1 cellular context compared by ENCODE assay signal in genomic region chr3:196287405-196288140, GRCh38.
TF ChIP-seq lines count a peak whose summit lies in the region.

TSS of gene PCYT1A (minus strand) at chr3:196287726. CDS start at chr3:196270531, 17,195 bp downstream.

TF ChIP-seq in K562, 482 proteins besides CTCF, POLR2A, EP300 and RAD21 (continued from another document and continues in another):
- TF ChIP-seq U2AF2 (optimal IDR thresholded peaks at IDR 0.05; ENCODE audit: low read depth, low read length): no peak
- peak; percentile 88; the same call in 1 of the 2 replicates for TF ChIP-seq HDGF (IDR thresholded peaks at IDR 0.05)
- TF ChIP-seq ARID1B (IDR thresholded peaks at IDR 0.05): peak; percentile 60
- TF ChIP-seq GTF2E2 (tag; IDR thresholded peaks at IDR 0.05): peak; percentile 72; the same call in 1 of the 2 replicates
- TF ChIP-seq RB1 (IDR thresholded peaks at IDR 0.05; ENCODE audit: low read depth): peak; percentile 76
- TF ChIP-seq NFYB (IDR thresholded peaks at IDR 0.05; ENCODE audit: extremely low read depth, insufficient read length): peak; percentile 12
- TF ChIP-seq ZBTB40 (IDR thresholded peaks at IDR 0.05): peak; percentile 99
- no peak for TF ChIP-seq ZBTB40 (CRISPR knock-in tag; IDR thresholded peaks at IDR 0.05)
- peak; percentile 90; the same call in 1 of the 2 replicates for TF ChIP-seq ATF6 (CRISPR knock-in tag; IDR thresholded peaks at IDR 0.05)
- no peak for TF ChIP-seq MEF2A (IDR thresholded peaks at IDR 0.05; ENCODE audit: control insufficient read depth, low read depth, low read length)
- peak; percentile 65 for TF ChIP-seq ZBTB12 (CRISPR knock-in tag; IDR thresholded peaks at IDR 0.05)
- TF ChIP-seq MCM3 (IDR thresholded peaks at IDR 0.05): no peak
- peak; percentile 89 for TF ChIP-seq ZNF316 (IDR thresholded peaks at IDR 0.05)
- TF ChIP-seq TEAD2 (tag; IDR thresholded peaks at IDR 0.05): no peak
- no peak for TF ChIP-seq ZNF830 (CRISPR knock-in tag; IDR thresholded peaks at IDR 0.05)
- no peak for TF ChIP-seq ZNF778 (CRISPR knock-in tag; IDR thresholded peaks at IDR 0.05)
- TF ChIP-seq CHD4 (IDR thresholded peaks at IDR 0.05; ENCODE audit: insufficient read depth, insufficient replicate concordance, low read depth, low read length, poor library complexity, severe bottlenecking): no peak
- peak in 1 of 2 experiments; percentile 96; a peak in 2 of 4 replicates for TF ChIP-seq TEAD1 (CRISPR knock-in tag; IDR thresholded peaks at IDR 0.05)
- TF ChIP-seq TRIM24 (IDR thresholded peaks at IDR 0.05): peak in 1 of 2 experiments; percentile 98; a peak in 2 of 4 replicates
- TF ChIP-seq MTA3 (IDR thresholded peaks at IDR 0.05; ENCODE audit: borderline replicate concordance): peak; percentile 90
- TF ChIP-seq NRF1 (conservative IDR thresholded peaks at IDR 0.05 in 1 of 2, IDR thresholded peaks at IDR 0.05 in 1 of 2): peak; percentile 30 to 55
- no peak for TF ChIP-seq ZNF140 (CRISPR knock-in tag; IDR thresholded peaks at IDR 0.05)
- no peak for TF ChIP-seq PCBP2 (IDR thresholded peaks at IDR 0.05; ENCODE audit: low read depth, low read length, poor library complexity, severe bottlenecking)
- TF ChIP-seq ZBTB33 (CRISPR knock-in tag; IDR thresholded peaks at IDR 0.05): peak; percentile 51; the same call in 1 of the 2 replicates
- TF ChIP-seq KLF16 (IDR thresholded peaks at IDR 0.05): no peak
- 0 out of 2 replicates have a peak, but pooled peaks have one; percentile 50 for TF ChIP-seq RREB1 (CRISPR knock-in tag; IDR thresholded peaks at IDR 0.05)
- TF ChIP-seq HDAC2 (IDR thresholded peaks at IDR 0.05): peak; percentile 89
- 0 out of 4 replicates have a peak, but pooled peaks of 1 of the 2 experiments have one; percentile 77 for TF ChIP-seq KDM4B (IDR thresholded peaks at IDR 0.05; ENCODE audit: borderline replicate concordance in 2 of 2, low read depth in 1 of 2)
- TF ChIP-seq L3MBTL2 (IDR thresholded peaks at IDR 0.05): peak; percentile 68
- TF ChIP-seq MNT (conservative IDR thresholded peaks at IDR 0.05): peak; percentile 65 to 88
- TF ChIP-seq GTF2A2 (tag; IDR thresholded peaks at IDR 0.05): 0 out of 2 replicates have a peak, but pooled peaks have one; percentile 57
- 0 out of 2 replicates have a peak, but pooled peaks have one; percentile 33 for TF ChIP-seq FOXK1 (CRISPR knock-in tag; IDR thresholded peaks at IDR 0.05; ENCODE audit: borderline replicate concordance)
- peak; percentile 72 for TF ChIP-seq ZNF740 (CRISPR knock-in tag; IDR thresholded peaks at IDR 0.05)
- TF ChIP-seq ZNF740 (tag; IDR thresholded peaks at IDR 0.05): no peak; a peak in 1 of 4 replicates
- TF ChIP-seq MCM7 (IDR thresholded peaks at IDR 0.05): peak in 1 of 2 experiments; percentile 48; a peak in 1 of 4 replicates
- TF ChIP-seq POLR2AphosphoS5 (IDR thresholded peaks at IDR 0.05; ENCODE audit: control insufficient read depth, insufficient read depth, low read depth, low read length): peak; percentile 92
- TF ChIP-seq MXI1 (IDR thresholded peaks at IDR 0.05; ENCODE audit: low read depth, low read length): peak; percentile 36; the same call in 1 of the 2 replicates
